In genomic region chr1:37434292-37434907, GRCh38 we compare ENCODE assay signal across 8 cellular contexts. TPM values are rescaled to one million over a fixed set of nuclear protein-coding genes. Genes with fewer than 3 reads are reported as not detected.
DNase-seq lines count a peak whose midpoint lies in the region; ATAC-seq and TF ChIP-seq lines count a peak whose summit lies in the region.

No MANE protein-coding gene starts in this region.

- H3K4me3 ChIP-seq in OCI-LY7 (ENCODE audit: low read depth, low read length, poor library complexity, severe bottlenecking) = no peak overlapping the region
- no peak overlapping the region for H3K4me3 ChIP-seq in neuronal stem cell (ENCODE audit: low read length in 2 of 2)

- no peak overlapping the region for H4K8ac ChIP-seq in neuronal stem cell (ENCODE audit: low read depth, low read length)

- H3K14ac ChIP-seq in neuronal stem cell (ENCODE audit: low read length) = no peak overlapping the region

- H3K4ac ChIP-seq in neuronal stem cell (ENCODE audit: low read length) = no peak overlapping the region

- no peaks in the 10 kb centered on the region for H3K4me1 ChIP-seq in OCI-LY7 (ENCODE audit: insufficient read depth, low read length, poor library complexity, severe bottlenecking)
- H3K4me1 ChIP-seq in neuronal stem cell (ENCODE audit: control insufficient read depth in 2 of 2, insufficient read depth in 1 of 2, low read depth in 1 of 2, low read length in 2 of 2) = peaks cover 0 to 18% of the 10 kb centered on the region in 2 donors

- H3K9me3 Mint-ChIP-seq in activated T-cell treated with anti-CD3 and anti-CD28 coated beads, Interleukin-2, amount 50 U/mL, for 4 hours = no peaks in the 10 kb centered on the region

- BruUV-seq in OCI-LY7 (replicated peaks; lab: Mats Ljungman, UMichigan) = no TSS peak

- no peak overlapping the region for H3K23ac ChIP-seq in neuronal stem cell (ENCODE audit: low read depth, low read length, poor library complexity)

- H2BK120ac ChIP-seq in neuronal stem cell (ENCODE audit: low read depth, low read length) = no peak overlapping the region

- no peaks in the 10 kb centered on the region for H3K9me2 ChIP-seq in OCI-LY7 (ENCODE audit: insufficient read depth, low read length)

- no peaks in the 10 kb centered on the region for H4K20me1 ChIP-seq in OCI-LY7 (ENCODE audit: insufficient read depth, low read length)

- H3K27me3 Mint-ChIP-seq in activated T-cell treated with anti-CD3 and anti-CD28 coated beads, Interleukin-2, amount 50 U/mL, for 4 hours (ENCODE audit: low read depth) = peaks cover 30% of the 10 kb centered on the region

- WGBS in neuronal stem cell (ENCODE audit: extremely low coverage in 2 of 2, insufficient read length in 2 of 2, insufficient replicate concordance in 1 of 2), 2 donors = no CpG with 5 or more reads among the region's 9 CpGs

- peaks cover 0 to 12% (median 0%) of the 10 kb centered on the region in 3 experiments for H3K27me3 ChIP-seq in neuronal stem cell (ENCODE audit: control insufficient read depth in 3 of 3, insufficient read depth in 3 of 3, low read depth in 1 of 3, low read length in 3 of 3)

- no peaks in the 10 kb centered on the region for H3K79me2 ChIP-seq in OCI-LY7 (ENCODE audit: insufficient read depth, low read depth, low read length)

- TF ChIP-seq CTCF in OCI-LY7 (conservative IDR thresholded peaks at IDR 0.05; ENCODE audit: low read length) = peak; percentile 93

- H3K27ac ChIP-seq in OCI-LY7 (ENCODE audit: low read depth, low read length, poor library complexity, severe bottlenecking) = no peak overlapping the region
- H3K27ac ChIP-seq in neuronal stem cell (replicated peaks; ENCODE audit: low read length) = no peak overlapping the region

- no peaks in the 10 kb centered on the region for H3K36me3 ChIP-seq in OCI-LY7 (ENCODE audit: insufficient read depth, low read length)
- H3K36me3 ChIP-seq in neuronal stem cell (replicated peaks in 1 of 2; ENCODE audit: control insufficient read depth in 2 of 2, insufficient read depth in 2 of 2, low read length in 2 of 2) = no peaks in the 10 kb centered on the region

- in situ Hi-C loops in Caki2 (cut with HindIII; ENCODE audit: low pct_unique_long_range_greater_than_20kb, low sequenced_read_pairs) = no loop called here

- H2BK15ac ChIP-seq in neuronal stem cell (ENCODE audit: low read length) = peak overlapping the region; percentile 84

- no peak overlapping the region for H2AFZ ChIP-seq in OCI-LY7 (ENCODE audit: low read length)
- no peak overlapping the region for H2AFZ ChIP-seq in neuronal stem cell (ENCODE audit: low read length)

- POLR2A ChIA-PET in OCI-LY7 (lab: Charles Lee) = interaction anchor here (1.1 kb wide), 1 partner anchor 13 kb away, joined by 3 read pairs; no protein-coding TSS in a partner anchor

- H3K4me1 Mint-ChIP-seq in activated T-cell treated with anti-CD3 and anti-CD28 coated beads, Interleukin-2, amount 50 U/mL, for 4 hours (ENCODE audit: low read depth) = no peaks in the 10 kb centered on the region

- intact Hi-C loops in OCI-LY7 (cut with micrococcal nuclease; ENCODE audit: unreplicated experiment) = loop anchor here (1.0 to 5.0 kb wide), 3 partner anchors 397 to 858 kb away; no protein-coding TSS in a partner anchor

- CTCF ChIA-PET in OCI-LY7 (lab: Charles Lee; ENCODE audit: unreplicated experiment) = interaction anchor here (0.7 to 0.8 kb wide), 2 partner anchors 44 to 729 kb away, joined by 3 read pairs; no protein-coding TSS in a partner anchor

- peak overlapping the region; percentile 33 for H3K18ac ChIP-seq in neuronal stem cell (ENCODE audit: low read length)

- H3K4me3 Mint-ChIP-seq in activated T-cell treated with anti-CD3 and anti-CD28 coated beads, Interleukin-2, amount 50 U/mL, for 4 hours = no peak overlapping the region

- peak; percentile 54 for ATAC-seq in HG02885 (IDR thresholded peaks at IDR 0.05; ENCODE audit: poor library complexity, unreplicated experiment)
- ATAC-seq in activated T-cell treated with anti-CD3 and anti-CD28 coated beads, Interleukin-2, amount 50 U/mL, for 4 hours = peak; percentile 91 to 93
- ATAC-seq in GM21576 (IDR thresholded peaks at IDR 0.05; ENCODE audit: unreplicated experiment) = no peak

- no peak overlapping the region for H3K4me2 ChIP-seq in OCI-LY7 (ENCODE audit: low read length)
- no peak overlapping the region for H3K4me2 ChIP-seq in neuronal stem cell (ENCODE audit: insufficient read depth, low read length, poor library complexity, severe bottlenecking)

- H2BK12ac ChIP-seq in neuronal stem cell (ENCODE audit: low read length) = peak overlapping the region; percentile 12

- H2BK5ac ChIP-seq in neuronal stem cell (ENCODE audit: low read length) = peak overlapping the region; percentile 4

- no peak overlapping the region for H3K9ac ChIP-seq in neuronal stem cell (ENCODE audit: low read depth, low read length, poor library complexity)

- no peaks in the 10 kb centered on the region for H3K9me3 ChIP-seq in OCI-LY7 (ENCODE audit: low read length)
- no peaks in the 10 kb centered on the region for H3K9me3 ChIP-seq in neuronal stem cell (replicated peaks in 1 of 2; ENCODE audit: control insufficient read depth in 2 of 2, insufficient read depth in 1 of 2, low read depth in 1 of 2, low read length in 2 of 2)

- DNase-seq in Caki2 (ENCODE audit: low read depth) (peak; percentile 38), OCI-LY7 (ENCODE audit: low spot score) (peak; percentile 68), fibroblast of peridontal ligament (ENCODE audit: extremely low read depth) (peak; percentile 25), neuronal stem cell (ENCODE audit: low spot score) (peak; percentile 51), superior temporal gyrus (ENCODE audit: extremely low spot score) (peak; percentile 82)
- peak; percentile 67 for DNase-seq in activated T-cell treated with anti-CD3 and anti-CD28 coated beads, Interleukin-2, amount 50 U/mL, for 4 hours

- H3K79me1 ChIP-seq in neuronal stem cell (ENCODE audit: low read depth, low read length) = no peaks in the 10 kb centered on the region

- no peaks in the 10 kb centered on the region for H3K36me3 Mint-ChIP-seq in activated T-cell treated with anti-CD3 and anti-CD28 coated beads, Interleukin-2, amount 50 U/mL, for 4 hours (ENCODE audit: insufficient read depth)

- no peak overlapping the region for H4K91ac ChIP-seq in neuronal stem cell (ENCODE audit: low read depth, low read length, poor library complexity)

- H2AK5ac ChIP-seq in neuronal stem cell (ENCODE audit: low read depth, low read length) = peak overlapping the region; percentile 70

RNA-seq across cellular contexts. Expression of gene ZC3H12A, which starts 40.0 kb away (rescaled TPM):
- total RNA-seq in Caki2 (2014; rRNA removed; shearing (Covaris generic); ENCODE audit: low replicate concordance) = 4.2 and 6.2 TPM in 2 replicates
- 11.2 and 20.7 TPM in 2 replicates for total RNA-seq in OCI-LY7 (2014; rRNA removed; shearing (Covaris generic))
- 9.8 and 11.5 TPM in 2 replicates for total RNA-seq in OCI-LY7 (2022)
- 10 to 100 TPM; 48.7 to 64.8 (median 59.8) TPM for total RNA-seq in activated T-cell treated with anti-CD3 and anti-CD28 coated beads, Interleukin-2, amount 50 U/mL, for 4 hours
- 2.5 TPM for polyA plus RNA-seq in neuronal stem cell (2013, experiment 1 of 2)
- 2.1 TPM for polyA plus RNA-seq in neuronal stem cell (2013, experiment 2 of 2)

Comparison
In these comparisons a context has a peak if more than half of its experiments do, and no peak if none do; other contexts are left out.
1. DNase-seq: peak in every context shown above with its lines; median percentile 82 in superior temporal gyrus; 68 in OCI-LY7; 67 in activated T-cell treated with anti-CD3 and anti-CD28 coated beads, Interleukin-2, amount 50 U/mL, for 4 hours; 51 in neuronal stem cell; 38 in Caki2; 25 in fibroblast of peridontal ligament.